1 cellular context compared by ENCODE assay signal in the genomic region with DNA sequence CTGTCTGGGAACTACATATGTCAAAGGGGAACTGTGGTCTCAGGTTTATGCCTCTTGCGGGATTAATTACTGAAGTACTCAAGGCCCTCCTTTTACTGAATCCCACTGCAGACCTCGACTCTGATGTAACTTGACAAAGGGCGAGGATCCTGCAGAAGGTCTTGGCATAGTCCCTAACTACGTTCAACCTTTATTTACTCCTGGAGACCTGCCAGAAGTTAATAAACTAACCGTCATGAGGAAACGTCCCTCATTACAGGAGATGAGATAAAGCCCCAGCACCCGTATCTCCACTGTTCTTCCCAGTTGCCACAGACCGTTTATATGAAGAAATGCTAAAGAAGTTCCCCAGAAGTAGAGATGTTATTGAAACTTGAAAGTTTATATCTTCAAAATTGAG.
TF ChIP-seq lines count a peak whose summit lies in the region.

No MANE protein-coding gene starts in this region.

TF ChIP-seq in liver, 16 proteins besides CTCF, POLR2A, EP300 and RAD21 (continued from another document):
- TF ChIP-seq, protein P1, sequence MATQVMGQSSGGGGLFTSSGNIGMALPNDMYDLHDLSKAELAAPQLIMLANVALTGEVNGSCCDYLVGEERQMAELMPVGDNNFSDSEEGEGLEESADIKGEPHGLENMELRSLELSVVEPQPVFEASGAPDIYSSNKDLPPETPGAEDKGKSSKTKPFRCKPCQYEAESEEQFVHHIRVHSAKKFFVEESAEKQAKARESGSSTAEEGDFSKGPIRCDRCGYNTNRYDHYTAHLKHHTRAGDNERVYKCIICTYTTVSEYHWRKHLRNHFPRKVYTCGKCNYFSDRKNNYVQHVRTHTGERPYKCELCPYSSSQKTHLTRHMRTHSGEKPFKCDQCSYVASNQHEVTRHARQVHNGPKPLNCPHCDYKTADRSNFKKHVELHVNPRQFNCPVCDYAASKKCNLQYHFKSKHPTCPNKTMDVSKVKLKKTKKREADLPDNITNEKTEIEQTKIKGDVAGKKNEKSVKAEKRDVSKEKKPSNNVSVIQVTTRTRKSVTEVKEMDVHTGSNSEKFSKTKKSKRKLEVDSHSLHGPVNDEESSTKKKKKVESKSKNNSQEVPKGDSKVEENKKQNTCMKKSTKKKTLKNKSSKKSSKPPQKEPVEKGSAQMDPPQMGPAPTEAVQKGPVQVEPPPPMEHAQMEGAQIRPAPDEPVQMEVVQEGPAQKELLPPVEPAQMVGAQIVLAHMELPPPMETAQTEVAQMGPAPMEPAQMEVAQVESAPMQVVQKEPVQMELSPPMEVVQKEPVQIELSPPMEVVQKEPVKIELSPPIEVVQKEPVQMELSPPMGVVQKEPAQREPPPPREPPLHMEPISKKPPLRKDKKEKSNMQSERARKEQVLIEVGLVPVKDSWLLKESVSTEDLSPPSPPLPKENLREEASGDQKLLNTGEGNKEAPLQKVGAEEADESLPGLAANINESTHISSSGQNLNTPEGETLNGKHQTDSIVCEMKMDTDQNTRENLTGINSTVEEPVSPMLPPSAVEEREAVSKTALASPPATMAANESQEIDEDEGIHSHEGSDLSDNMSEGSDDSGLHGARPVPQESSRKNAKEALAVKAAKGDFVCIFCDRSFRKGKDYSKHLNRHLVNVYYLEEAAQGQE (IDR thresholded peaks at IDR 0.05), result no peak
- TF ChIP-seq HNF4A (conservative IDR thresholded peaks at IDR 0.05) (peak; percentile 38 to 39), SP1 (IDR thresholded peaks at IDR 0.05) (no peak), GABPA (IDR thresholded peaks at IDR 0.05 in 1 of 2, conservative IDR thresholded peaks at IDR 0.05 in 1 of 2) (no peak), TAF1 (conservative IDR thresholded peaks at IDR 0.05) (no peak), RXRA (IDR thresholded peaks at IDR 0.05) (peak in 1 of 2 donors; percentile 34), FOXA1 (IDR thresholded peaks at IDR 0.05) (peak; percentile 13), NR2F2 (IDR thresholded peaks at IDR 0.05) (no peak), FOXA2 (IDR thresholded peaks at IDR 0.05) (peak; percentile 70)
- TF ChIP-seq, protein P2, sequence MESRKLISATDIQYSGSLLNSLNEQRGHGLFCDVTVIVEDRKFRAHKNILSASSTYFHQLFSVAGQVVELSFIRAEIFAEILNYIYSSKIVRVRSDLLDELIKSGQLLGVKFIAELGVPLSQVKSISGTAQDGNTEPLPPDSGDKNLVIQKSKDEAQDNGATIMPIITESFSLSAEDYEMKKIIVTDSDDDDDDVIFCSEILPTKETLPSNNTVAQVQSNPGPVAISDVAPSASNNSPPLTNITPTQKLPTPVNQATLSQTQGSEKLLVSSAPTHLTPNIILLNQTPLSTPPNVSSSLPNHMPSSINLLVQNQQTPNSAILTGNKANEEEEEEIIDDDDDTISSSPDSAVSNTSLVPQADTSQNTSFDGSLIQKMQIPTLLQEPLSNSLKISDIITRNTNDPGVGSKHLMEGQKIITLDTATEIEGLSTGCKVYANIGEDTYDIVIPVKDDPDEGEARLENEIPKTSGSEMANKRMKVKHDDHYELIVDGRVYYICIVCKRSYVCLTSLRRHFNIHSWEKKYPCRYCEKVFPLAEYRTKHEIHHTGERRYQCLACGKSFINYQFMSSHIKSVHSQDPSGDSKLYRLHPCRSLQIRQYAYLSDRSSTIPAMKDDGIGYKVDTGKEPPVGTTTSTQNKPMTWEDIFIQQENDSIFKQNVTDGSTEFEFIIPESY (IDR thresholded peaks at IDR 0.05), result no peak
- TF ChIP-seq, protein P3, sequence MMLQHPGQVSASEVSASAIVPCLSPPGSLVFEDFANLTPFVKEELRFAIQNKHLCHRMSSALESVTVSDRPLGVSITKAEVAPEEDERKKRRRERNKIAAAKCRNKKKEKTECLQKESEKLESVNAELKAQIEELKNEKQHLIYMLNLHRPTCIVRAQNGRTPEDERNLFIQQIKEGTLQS (IDR thresholded peaks at IDR 0.05), result no peak
- TF ChIP-seq, protein P4, sequence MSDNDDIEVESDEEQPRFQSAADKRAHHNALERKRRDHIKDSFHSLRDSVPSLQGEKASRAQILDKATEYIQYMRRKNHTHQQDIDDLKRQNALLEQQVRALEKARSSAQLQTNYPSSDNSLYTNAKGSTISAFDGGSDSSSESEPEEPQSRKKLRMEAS (IDR thresholded peaks at IDR 0.05), result peak; percentile 45
